20 cellular contexts compared by ENCODE assay signal in genomic region chr6:16956371-16956770, GRCh38.
A peak's percentile ranks its signal among the peaks of the same experiment; 100 is the strongest.
DNase-seq lines count a peak whose midpoint lies in the region; ATAC-seq and TF ChIP-seq lines count a peak whose summit lies in the region.
"Had no signal": no experiment of that assay in that cellular context is flagged by ENCODE, and none has a peak within 500 bp of the region (broad histone marks: within the 10 kb centered on the region; RNA-seq: fewer than 3 reads in every experiment).

No MANE protein-coding gene starts in this region.

- no peaks in the 10 kb centered on the region for H3K36me3 Mint-ChIP-seq in activated naive CD4-positive, alpha-beta T cell treated with anti-CD3 and anti-CD28 coated beads, Interleukin-2, amount 50 U/mL, for 72 hours
- no peaks in the 10 kb centered on the region for H3K36me3 Mint-ChIP-seq in activated T-helper 2 cell treated with anti-CD3 and anti-CD28 coated beads, Interferon-gamma antibody, Interleukin-2, Interleukin-4, amounts not matched to agents 10 μg/mL and 5 μg/mL and 100 μg/mL, durations not matched to agents 14 hours and 24 hours and 36 hours (ENCODE audit: low read depth)
- H3K36me3 Mint-ChIP-seq in T-helper 2 cell treated with Interferon-gamma antibody and Interleukin-4, amounts not matched to agents 5 μg/mL and 100 μg/mL, for 36 hours (ENCODE audit: low read depth), result no peaks in the 10 kb centered on the region
- H3K36me3 Mint-ChIP-seq: brain had no signal

- peaks cover 37% of the 10 kb centered on the region for H3K27me3 Mint-ChIP-seq in activated T-helper 2 cell treated with anti-CD3 and anti-CD28 coated beads, Interferon-gamma antibody, Interleukin-2, Interleukin-4, amounts not matched to agents 10 μg/mL and 5 μg/mL and 100 μg/mL, durations not matched to agents 14 hours and 24 hours and 36 hours (ENCODE audit: low read depth)
- H3K27me3 Mint-ChIP-seq in T-helper 2 cell treated with Interferon-gamma antibody and Interleukin-4, amounts not matched to agents 5 μg/mL and 100 μg/mL, for 36 hours (ENCODE audit: low read depth), result peaks cover 39% of the 10 kb centered on the region

- intact Hi-C loops in activated T-helper 2 cell treated with anti-CD3 and anti-CD28 coated beads, Interferon-gamma antibody, Interleukin-2, Interleukin-4, amounts not matched to agents 10 μg/mL and 5 μg/mL and 100 μg/mL, durations not matched to agents 14 hours and 24 hours and 36 hours (cut with micrococcal nuclease), result loop anchor here (1.0 to 10.0 kb wide), 5 partner anchors 190 to 532 kb away; no protein-coding TSS in a partner anchor
- intact Hi-C loops in upper lobe of right lung (cut with DNase I), result no loop called here
- intact Hi-C loops in Right ventricle myocardium superior (cut with DNase I), result no loop called here

- peak overlapping the region in 1 of 2 donors; percentile 20 for H3K27ac Mint-ChIP-seq in activated naive CD4-positive, alpha-beta T cell treated with anti-CD3 and anti-CD28 coated beads, Interleukin-2, amount 50 U/mL, for 72 hours
- H3K27ac Mint-ChIP-seq in activated T-helper 2 cell treated with anti-CD3 and anti-CD28 coated beads, Interferon-gamma antibody, Interleukin-2, Interleukin-4, amounts not matched to agents 10 μg/mL and 5 μg/mL and 100 μg/mL, durations not matched to agents 14 hours and 24 hours and 36 hours, result peak overlapping the region; percentile 81
- no peak overlapping the region for H3K27ac Mint-ChIP-seq in T-helper 2 cell treated with Interferon-gamma antibody and Interleukin-4, amounts not matched to agents 5 μg/mL and 100 μg/mL, for 36 hours
- H3K27ac Mint-ChIP-seq: dendritic cell treated with granulocyte-macrophage colony-stimulating factor and Interleukin-4, amounts not matched to agents 40 ng/mL and 50 ng/mL, for 4 days had no signal

- TF ChIP-seq CTCF in fibroblast of pulmonary artery (IDR thresholded peaks at IDR 0.05; ENCODE audit: low read length, missing control alignments) (peak; percentile 11), upper lobe of right lung (IDR thresholded peaks at IDR 0.05) (no peak)

- H3K4me3 ChIP-seq in fibroblast of pulmonary artery (replicated peaks; ENCODE audit: low read depth, low read length) (no peak overlapping the region), upper lobe of right lung (no peak overlapping the region)
- H3K4me3 ChIP-seq: ovary had no signal

- H3K27ac ChIP-seq in upper lobe of right lung, result no peak overlapping the region
- H3K27ac ChIP-seq: ovary, VCaP had no signal

- H3K4me1 ChIP-seq in upper lobe of right lung, result no peaks in the 10 kb centered on the region

- H3K4me1 Mint-ChIP-seq in activated T-helper 2 cell treated with anti-CD3 and anti-CD28 coated beads, Interferon-gamma antibody, Interleukin-2, Interleukin-4, amounts not matched to agents 10 μg/mL and 5 μg/mL and 100 μg/mL, durations not matched to agents 14 hours and 24 hours and 36 hours (ENCODE audit: low read depth), result peaks cover 43% of the 10 kb centered on the region
- peaks cover 12% of the 10 kb centered on the region for H3K4me1 Mint-ChIP-seq in T-helper 2 cell treated with Interferon-gamma antibody and Interleukin-4, amounts not matched to agents 5 μg/mL and 100 μg/mL, for 36 hours (ENCODE audit: low read depth)

- H3K9me3 Mint-ChIP-seq in activated naive CD4-positive, alpha-beta T cell treated with anti-CD3 and anti-CD28 coated beads, Interleukin-2, amount 50 U/mL, for 72 hours, result no peaks in the 10 kb centered on the region
- no peaks in the 10 kb centered on the region for H3K9me3 Mint-ChIP-seq in activated T-helper 2 cell treated with anti-CD3 and anti-CD28 coated beads, Interferon-gamma antibody, Interleukin-2, Interleukin-4, amounts not matched to agents 10 μg/mL and 5 μg/mL and 100 μg/mL, durations not matched to agents 14 hours and 24 hours and 36 hours
- H3K9me3 Mint-ChIP-seq in T-helper 2 cell treated with Interferon-gamma antibody and Interleukin-4, amounts not matched to agents 5 μg/mL and 100 μg/mL, for 36 hours, result no peaks in the 10 kb centered on the region
- H3K9me3 Mint-ChIP-seq: dendritic cell treated with granulocyte-macrophage colony-stimulating factor and Interleukin-4, amounts not matched to agents 40 ng/mL and 50 ng/mL, for 4 days had no signal

- peak; percentile 59 to 83 for ATAC-seq in activated naive CD4-positive, alpha-beta T cell treated with anti-CD3 and anti-CD28 coated beads, Interleukin-2, amount 50 U/mL, for 72 hours
- peak; percentile 47 for ATAC-seq in upper lobe of right lung
- ATAC-seq in Right ventricle myocardium superior (ENCODE audit: poor library complexity), result no peak
- ATAC-seq in GM18868 (IDR thresholded peaks at IDR 0.05; ENCODE audit: unreplicated experiment), result no peak

- no peaks in the 10 kb centered on the region for H3K27me3 ChIP-seq in upper lobe of right lung
- H3K27me3 ChIP-seq: ovary had no signal

- H3K36me3 ChIP-seq in upper lobe of right lung, result no peaks in the 10 kb centered on the region
- H3K36me3 ChIP-seq: ovary had no signal

- H3K4me3 Mint-ChIP-seq in activated T-helper 2 cell treated with anti-CD3 and anti-CD28 coated beads, Interferon-gamma antibody, Interleukin-2, Interleukin-4, amounts not matched to agents 10 μg/mL and 5 μg/mL and 100 μg/mL, durations not matched to agents 14 hours and 24 hours and 36 hours (ENCODE audit: low read depth), result no peak overlapping the region
- H3K4me3 Mint-ChIP-seq in T-helper 2 cell treated with Interferon-gamma antibody and Interleukin-4, amounts not matched to agents 5 μg/mL and 100 μg/mL, for 36 hours, result no peak overlapping the region
- H3K4me3 Mint-ChIP-seq: brain; dendritic cell treated with granulocyte-macrophage colony-stimulating factor and Interleukin-4, amounts not matched to agents 40 ng/mL and 50 ng/mL, for 4 days had no signal

- no peaks in the 10 kb centered on the region for H3K9me3 ChIP-seq in upper lobe of right lung
- H3K9me3 ChIP-seq: ovary had no signal

- DNase-seq in activated naive CD4-positive, alpha-beta T cell treated with anti-CD3 and anti-CD28 coated beads, Interleukin-2, amount 50 U/mL, for 72 hours (ENCODE audit: low spot score in 2 of 2), result no peak
- DNase-seq in activated naive CD4-positive, alpha-beta T cell treated with Interleukin-2 at 50 U/mL for 16 hours, result no peak
- no peak for DNase-seq in activated T-helper 2 cell treated with anti-CD3 and anti-CD28 coated beads, Interferon-gamma antibody, Interleukin-2, Interleukin-4, amounts not matched to agents 10 μg/mL and 5 μg/mL and 100 μg/mL, durations not matched to agents 14 hours and 24 hours and 36 hours (ENCODE audit: low spot score)
- DNase-seq in fibroblast of pulmonary artery (ENCODE audit: low read depth) (peak; percentile 64), upper lobe of right lung (no peak), Right ventricle myocardium superior (no peak)
- no peak for DNase-seq in T-helper 2 cell treated with Interferon-gamma antibody and Interleukin-4, amounts not matched to agents 5 μg/mL and 100 μg/mL, for 36 hours (ENCODE audit: low spot score)
- DNase-seq: activated CD8-positive, alpha-beta memory T cell treated with anti-CD3 and anti-CD28 coated beads for 24 hours; activated gamma-delta T cell; EL; GOT3; NCI-H446 treated with DMSO at 0.1 percent for 48 hours; NK-92 treated with Interleukin-12 subunit alpha and Interleukin-12 subunit beta, amount 100 ng/mL, for 24 hours; ovary; RPMI8226; stimulated activated CD4-positive, alpha-beta T cell treated with anti-CD3 and anti-CD28 coated beads, Interleukin-1b, Interleukin-23, amount 100 ng/mL, for 48 hours had no signal

Comparison
In these comparisons a context has a peak if more than half of its experiments do, and no peak if none do; other contexts are left out.
1. ATAC-seq: peak in activated naive CD4-positive, alpha-beta T cell treated with anti-CD3 and anti-CD28 coated beads, Interleukin-2, amount 50 U/mL, for 72 hours (2 of 2) and upper lobe of right lung (single experiment); none in Right ventricle myocardium superior (single experiment) and GM18868 (single experiment).